ENCODE assay signal across 8 cellular contexts in genomic region chr12:57889541-57889989, GRCh38. TPM values are rescaled to one million over a fixed set of nuclear protein-coding genes. Genes with fewer than 3 reads are reported as not detected.
DNase-seq lines count a peak whose midpoint lies in the region; ATAC-seq and TF ChIP-seq lines count a peak whose summit lies in the region.

No MANE protein-coding gene starts in this region.

- POLR2A ChIA-PET in WTC11 (lab: Charles Lee), result interaction anchor here (0.6 to 2.9 kb wide), 3 partner anchors 43 to 57 kb away, joined by 4 to 11 read pairs (median 9); partner anchors contain the start of gene CTDSP2

- no peak overlapping the region for H3K4me3 Mint-ChIP-seq in WTC11

- ATAC-seq in WTC11, result peak; percentile 10
- peak; percentile 59 for ATAC-seq in Right ventricle myocardium superior (ENCODE audit: poor library complexity)
- ATAC-seq in sciatic nerve, result peak; percentile 88

- H3K36me3 Mint-ChIP-seq in WTC11, result no peaks in the 10 kb centered on the region

- CTCF ChIA-PET in WTC11 (lab: Charles Lee), result interaction anchor here (0.6 to 2.9 kb wide), 12 partner anchors 9 to 87 kb away, joined by 3 to 17 read pairs (median 8); no protein-coding TSS in a partner anchor

- H3K4me1 Mint-ChIP-seq in WTC11, result peaks cover 38% of the 10 kb centered on the region

- intact Hi-C loops in Right ventricle myocardium superior (cut with DNase I), result no loop called here
- intact Hi-C loops in sciatic nerve (cut with DNase I), result no loop called here

- H3K27me3 Mint-ChIP-seq in WTC11 (ENCODE audit: low read depth), result no peaks in the 10 kb centered on the region; the same call in none of the 2 replicates

- no peak for TF ChIP-seq CTCF in WTC11 (IDR thresholded peaks at IDR 0.05)

- DNase-seq in EH (ENCODE audit: low read depth) (peak; percentile 79), WTC11 (ENCODE audit: low spot score) (no peak), Right ventricle myocardium superior (peak; percentile 87), sciatic nerve (ENCODE audit: low spot score) (peak; percentile 87), HUDEP-2 (lab: John Stamatoyannopoulos, UW; ENCODE audit: unreplicated experiment in 76 of 76) (no peak), DMS114 treated with DMSO at 0.1 percent for 48 hours (lab: John Stamatoyannopoulos, UW; ENCODE audit: unreplicated experiment) (no peak), COLO668 (lab: John Stamatoyannopoulos, UW; ENCODE audit: unreplicated experiment) (no peak)
- DNase-seq in activated CD8-positive, alpha-beta memory T cell treated with anti-CD3 and anti-CD28 coated beads for 24 hours, result no peak

- H3K9me3 Mint-ChIP-seq in WTC11, result no peaks in the 10 kb centered on the region

- no peak overlapping the region for H3K27ac Mint-ChIP-seq in WTC11

TF ChIP-seq in WTC11, 78 proteins besides CTCF, POLR2A, EP300 and RAD21 (continues in another document):
- TF ChIP-seq E2F5 (CRISPR knock-in tag; IDR thresholded peaks at IDR 0.05), result no peak
- TF ChIP-seq ZNF219 (CRISPR knock-in tag; IDR thresholded peaks at IDR 0.05; ENCODE audit: borderline replicate concordance), result no peak
- TF ChIP-seq ZNF263 (CRISPR knock-in tag; IDR thresholded peaks at IDR 0.05; ENCODE audit: low read depth), result no peak
- no peak for TF ChIP-seq ETV6 (CRISPR knock-in tag; IDR thresholded peaks at IDR 0.05)
- TF ChIP-seq AFF4 (CRISPR knock-in tag; IDR thresholded peaks at IDR 0.05; ENCODE audit: borderline replicate concordance), result no peak
- no peak for TF ChIP-seq HMGXB4 (CRISPR knock-in tag; IDR thresholded peaks at IDR 0.05)
- TF ChIP-seq CREM (CRISPR knock-in tag; IDR thresholded peaks at IDR 0.05), result no peak
- no peak for TF ChIP-seq ZSCAN18 (CRISPR knock-in tag; IDR thresholded peaks at IDR 0.05)
- no peak for TF ChIP-seq MLX (CRISPR knock-in tag; IDR thresholded peaks at IDR 0.05)
- no peak for TF ChIP-seq ATF6 (CRISPR knock-in tag; IDR thresholded peaks at IDR 0.05)
- TF ChIP-seq NFATC4 (CRISPR knock-in tag; IDR thresholded peaks at IDR 0.05), result no peak
- no peak for TF ChIP-seq JAZF1 (CRISPR knock-in tag; IDR thresholded peaks at IDR 0.05)
- TF ChIP-seq ATF2 (CRISPR knock-in tag; IDR thresholded peaks at IDR 0.05; ENCODE audit: borderline replicate concordance, low read depth), result no peak
- no peak for TF ChIP-seq ZNF138 (CRISPR knock-in tag; conservative IDR thresholded peaks at IDR 0.05)
- no peak for TF ChIP-seq EMX1 (CRISPR knock-in tag; IDR thresholded peaks at IDR 0.05)
- no peak for TF ChIP-seq ESRRA (CRISPR knock-in tag; IDR thresholded peaks at IDR 0.05; ENCODE audit: borderline replicate concordance)

RNA-seq across cellular contexts. Expression of gene CTDSP2, which starts 43.0 kb away (rescaled TPM):
- total RNA-seq in WTC11 (2021) (97.0 to 122 TPM (median 101 TPM) in 3 replicates), Right ventricle myocardium superior (99.5 TPM), sciatic nerve (202 TPM)

RNA-seq across cellular contexts. Expression of gene ATP23, which starts 51.8 kb away (rescaled TPM):
- total RNA-seq in WTC11 (2021) (5.6 to 7.0 TPM (median 6.1 TPM) in 3 replicates), Right ventricle myocardium superior (7.6 TPM), sciatic nerve (8.5 TPM)

Comparison
In these comparisons a context has a peak if more than half of its experiments do, and no peak if none do; other contexts are left out.
1. DNase-seq: peak in EH (single experiment), Right ventricle myocardium superior (single experiment) and sciatic nerve (single experiment); none in WTC11 (single experiment), HUDEP-2 (0 of 76), DMS114 treated with DMSO at 0.1 percent for 48 hours (single experiment), activated CD8-positive, alpha-beta memory T cell treated with anti-CD3 and anti-CD28 coated beads for 24 hours (single experiment) and COLO668 (single experiment).
2. ATAC-seq: peak in every context shown above with its lines; median percentile 88 in sciatic nerve; 59 in Right ventricle myocardium superior; 10 in WTC11.